1 cellular context compared by ENCODE assay signal in the genomic region with DNA sequence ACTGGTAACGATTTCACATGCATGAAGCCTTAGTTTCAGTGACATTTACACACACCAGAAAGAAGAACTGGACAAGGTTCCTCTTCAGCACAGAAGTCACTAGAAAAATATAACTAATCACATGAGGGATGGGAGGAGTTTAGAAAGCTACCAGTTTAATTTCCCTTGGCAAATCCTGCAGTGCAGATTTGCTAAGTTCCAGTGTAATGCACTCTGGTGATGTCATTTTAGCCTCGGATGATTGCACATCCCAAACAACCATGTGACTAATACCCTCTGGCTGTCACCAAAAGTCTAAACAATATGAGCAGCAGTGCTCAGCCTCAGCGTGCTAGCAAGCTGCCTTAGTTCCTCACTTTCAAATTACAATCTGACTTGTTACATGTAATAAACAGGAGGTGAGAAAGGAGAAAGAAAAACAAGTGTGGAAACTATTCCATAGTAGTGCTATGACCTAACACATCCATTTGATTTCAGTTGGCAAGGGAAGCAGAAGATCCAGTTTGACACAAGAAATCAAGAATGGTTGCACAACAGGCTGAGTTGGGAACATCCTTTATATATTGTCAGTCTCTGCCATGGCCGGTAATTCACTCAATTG.
A peak's percentile ranks its signal among the peaks of the same experiment; 100 is the strongest.
TF ChIP-seq lines count a peak whose summit lies in the region.

No MANE protein-coding gene starts in this region.

TF ChIP-seq in IMR-90, 13 proteins besides CTCF, POLR2A, EP300 and RAD21 (continued from another document):
- TF ChIP-seq SMC3 (IDR thresholded peaks at IDR 0.05; ENCODE audit: low read depth, low read length), result 0 out of 2 replicates have a peak, but pooled peaks have one; percentile 8
- peak; percentile 25 for TF ChIP-seq RCOR1 (IDR thresholded peaks at IDR 0.05; ENCODE audit: insufficient replicate concordance, low read length)
- no peak for TF ChIP-seq RFX5 (IDR thresholded peaks at IDR 0.05; ENCODE audit: low read depth, low read length)
- peak; percentile 96 for TF ChIP-seq CEBPB (IDR thresholded peaks at IDR 0.05; ENCODE audit: low read depth, low read length)
- no peak; the same call in 1 of the 2 replicates for TF ChIP-seq NFE2L2 (IDR thresholded peaks at IDR 0.05; ENCODE audit: low read depth, low read length)
- TF ChIP-seq MAZ (IDR thresholded peaks at IDR 0.05; ENCODE audit: borderline replicate concordance, low read depth, low read length), result no peak
- peak; percentile 76 for TF ChIP-seq FOS (IDR thresholded peaks at IDR 0.05; ENCODE audit: low read depth, low read length)
- TF ChIP-seq, protein P1, sequence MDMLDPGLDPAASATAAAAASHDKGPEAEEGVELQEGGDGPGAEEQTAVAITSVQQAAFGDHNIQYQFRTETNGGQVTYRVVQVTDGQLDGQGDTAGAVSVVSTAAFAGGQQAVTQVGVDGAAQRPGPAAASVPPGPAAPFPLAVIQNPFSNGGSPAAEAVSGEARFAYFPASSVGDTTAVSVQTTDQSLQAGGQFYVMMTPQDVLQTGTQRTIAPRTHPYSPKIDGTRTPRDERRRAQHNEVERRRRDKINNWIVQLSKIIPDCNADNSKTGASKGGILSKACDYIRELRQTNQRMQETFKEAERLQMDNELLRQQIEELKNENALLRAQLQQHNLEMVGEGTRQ (IDR thresholded peaks at IDR 0.05; ENCODE audit: low read depth, low read length), result peak; percentile 79
- TF ChIP-seq MAFK (IDR thresholded peaks at IDR 0.05; ENCODE audit: low read depth, low read length), result peak; percentile 19; the same call in 1 of the 2 replicates
- peak; percentile 92 for TF ChIP-seq MXI1 (IDR thresholded peaks at IDR 0.05; ENCODE audit: borderline replicate concordance, low read depth, low read length)
- TF ChIP-seq CHD1 (IDR thresholded peaks at IDR 0.05; ENCODE audit: low read depth, low read length), result no peak
- no peak for TF ChIP-seq ELK1 (IDR thresholded peaks at IDR 0.05; ENCODE audit: borderline replicate concordance, low read depth, low read length)
